ENCODE assay signal across 15 cellular contexts in genomic region chr13:21924958-21925357, GRCh38.
DNase-seq lines count a peak whose midpoint lies in the region; ATAC-seq and TF ChIP-seq lines count a peak whose summit lies in the region.
"Had no signal": no experiment of that assay in that cellular context is flagged by ENCODE, and none has a peak within 500 bp of the region (broad histone marks: within the 10 kb centered on the region; RNA-seq: fewer than 3 reads in every experiment).

No MANE protein-coding gene starts in this region.

- H3K4me2 ChIP-seq in GM23338, result peak overlapping the region; percentile 9
- H3K4me2 ChIP-seq in PC-9, result no peak overlapping the region

- H3K4me3 ChIP-seq in GM23338 (no peak overlapping the region), PC-9 (no peak overlapping the region)
- H3K4me3 ChIP-seq: GM12878, HAP-1 had no signal

- no peak for TF ChIP-seq CTCF in GM23338 (conservative IDR thresholded peaks at IDR 0.05; ENCODE audit: low read depth in 2 of 2)
- no peak for TF ChIP-seq CTCF in WTC11 (IDR thresholded peaks at IDR 0.05)
- no peak for TF ChIP-seq CTCF in PC-9 (conservative IDR thresholded peaks at IDR 0.05)

- H4K20me1 ChIP-seq in GM23338 (replicated peaks; ENCODE audit: insufficient read depth) (no peaks in the 10 kb centered on the region), PC-9 (ENCODE audit: insufficient read depth) (no peaks in the 10 kb centered on the region)

- intact Hi-C loops in sciatic nerve (cut with DNase I), result no loop called here
- intact Hi-C loops in PC-9 (cut with micrococcal nuclease; ENCODE audit: unreplicated experiment), result no loop called here

- H3K4me1 Mint-ChIP-seq in GM23338 (peaks cover 45% of the 10 kb centered on the region), WTC11 (peaks cover 66% of the 10 kb centered on the region)
- H3K4me1 Mint-ChIP-seq: CD4-positive, alpha-beta memory T cell had no signal

- ATAC-seq in GM23338, result no peak
- no peak for ATAC-seq in WTC11
- no peak for ATAC-seq in sciatic nerve
- ATAC-seq: GM12878 had no signal

- BruUV-seq in PC-9 (replicated peaks; lab: Mats Ljungman, UMichigan), result no TSS peak

- POLR2A ChIA-PET in WTC11 (lab: Charles Lee), result no interaction called here
- POLR2A ChIA-PET in PC-9 (lab: Charles Lee; ENCODE audit: unreplicated experiment), result no interaction called here

- H3K9me2 ChIP-seq in GM23338 (ENCODE audit: insufficient read depth) (peaks cover 34% of the 10 kb centered on the region), PC-9 (ENCODE audit: insufficient read depth) (no peaks in the 10 kb centered on the region)

- H3K79me2 ChIP-seq in GM23338 (replicated peaks; ENCODE audit: insufficient read depth) (no peaks in the 10 kb centered on the region), PC-9 (ENCODE audit: low read depth) (no peaks in the 10 kb centered on the region)

- no peaks in the 10 kb centered on the region for H3F3A ChIP-seq in GM23338 (replicated peaks; ENCODE audit: low read depth)
- no peaks in the 10 kb centered on the region for H3F3A ChIP-seq in PC-9 (ENCODE audit: insufficient read depth, low read depth)

- no peak overlapping the region for H2AFZ ChIP-seq in GM23338
- no peak overlapping the region for H2AFZ ChIP-seq in PC-9

- H3K4me1 ChIP-seq in GM23338 (ENCODE audit: insufficient read depth) (peaks cover 21% of the 10 kb centered on the region), PC-9 (replicated peaks; ENCODE audit: insufficient read depth) (no peaks in the 10 kb centered on the region)
- H3K4me1 ChIP-seq: HAP-1 had no signal

- H3K27ac Mint-ChIP-seq in GM23338 (peak overlapping the region; percentile 76; the same call in 1 of the 2 replicates), WTC11 (peak overlapping the region; percentile 89)
- H3K27ac Mint-ChIP-seq: HFFc6 had no signal

- H3K4me3 Mint-ChIP-seq in GM23338 (no peak overlapping the region), WTC11 (no peak overlapping the region)
- H3K4me3 Mint-ChIP-seq: CD4-positive, alpha-beta memory T cell; HFFc6 had no signal

- H3K27me3 ChIP-seq in GM23338 (ENCODE audit: insufficient read depth), result no peaks in the 10 kb centered on the region
- H3K27me3 ChIP-seq in PC-9 (ENCODE audit: insufficient read depth, low read depth), result peaks cover 67% of the 10 kb centered on the region

- no peaks in the 10 kb centered on the region for H3K9me3 ChIP-seq in PC-9 (ENCODE audit: insufficient read depth, low read depth)
- H3K9me3 ChIP-seq: HAP-1 had no signal

- DNase-seq in GM23338 (ENCODE audit: low spot score) (no peak), WTC11 (ENCODE audit: low spot score) (no peak), sciatic nerve (ENCODE audit: low spot score) (peak; percentile 5), NCI-H2081 treated with DMSO at 0.1 percent for 48 hours (lab: John Stamatoyannopoulos, UW) (no peak), COR-L47 (lab: John Stamatoyannopoulos, UW) (no peak), PC-9 (no peak)
- DNase-seq: C1 segment of cervical spinal cord; CD4-positive, alpha-beta memory T cell; DMS 273 treated with DMSO at 0.1 percent for 48 hours; DMS79; EL; GDM1; HFFc6 had no signal

- H3K27ac ChIP-seq in GM23338 (ENCODE audit: low read depth) (peak overlapping the region; percentile 86), PC-9 (no peak overlapping the region)

- H3K36me3 Mint-ChIP-seq in GM23338 (ENCODE audit: low read depth), result peaks cover 16% of the 10 kb centered on the region; the same call in 2 of the 3 replicates
- H3K36me3 Mint-ChIP-seq in WTC11, result peaks cover 37% of the 10 kb centered on the region
- H3K36me3 Mint-ChIP-seq: CD4-positive, alpha-beta memory T cell had no signal

- H3K9me3 Mint-ChIP-seq in GM23338, result peaks cover 28% of the 10 kb centered on the region
- H3K9me3 Mint-ChIP-seq in WTC11, result peaks cover 45% of the 10 kb centered on the region

- H3K36me3 ChIP-seq in GM23338 (ENCODE audit: insufficient read depth) (no peaks in the 10 kb centered on the region), PC-9 (ENCODE audit: low read depth) (no peaks in the 10 kb centered on the region)
- H3K36me3 ChIP-seq: HAP-1 had no signal

- CTCF ChIA-PET in WTC11 (lab: Charles Lee) (interaction anchor here (0.8 to 3.2 kb wide), 2 partner anchors 12 to 14 kb away, joined by 3 to 21 read pairs; no protein-coding TSS in a partner anchor), PC-9 (lab: Charles Lee) (no interaction called here)

- H3K27me3 Mint-ChIP-seq in GM23338 (ENCODE audit: insufficient read depth, low read depth, poor library complexity), result peaks cover 15% of the 10 kb centered on the region
- H3K27me3 Mint-ChIP-seq in WTC11 (ENCODE audit: low read depth), result peaks cover 3% of the 10 kb centered on the region; the same call in 1 of the 2 replicates
- H3K27me3 Mint-ChIP-seq: CD4-positive, alpha-beta memory T cell had no signal

TF ChIP-seq in GM23338, 12 proteins besides CTCF, POLR2A, EP300 and RAD21 (continues in another document):
- TF ChIP-seq EZH2phosphoT487 (IDR thresholded peaks at IDR 0.05; ENCODE audit: unreplicated experiment) (no peak), EZH2 (IDR thresholded peaks at IDR 0.05; ENCODE audit: low read depth, unreplicated experiment) (no peak), ZNF114 (CRISPR knock-in tag; IDR thresholded peaks at IDR 0.05) (no peak), JUNB (IDR thresholded peaks at IDR 0.05; ENCODE audit: unreplicated experiment) (no peak), REST (IDR thresholded peaks at IDR 0.05; ENCODE audit: unreplicated experiment) (no peak), CREB1 (CRISPR knock-in tag; IDR thresholded peaks at IDR 0.05; ENCODE audit: low read depth) (no peak), STAT1 (IDR thresholded peaks at IDR 0.05; ENCODE audit: unreplicated experiment) (no peak), POLR2AphosphoS5 (IDR thresholded peaks at IDR 0.05; ENCODE audit: low read depth) (no peak)

TF ChIP-seq in WTC11, 78 proteins besides CTCF, POLR2A, EP300 and RAD21 (continues in another document):
- TF ChIP-seq, protein P1, sequence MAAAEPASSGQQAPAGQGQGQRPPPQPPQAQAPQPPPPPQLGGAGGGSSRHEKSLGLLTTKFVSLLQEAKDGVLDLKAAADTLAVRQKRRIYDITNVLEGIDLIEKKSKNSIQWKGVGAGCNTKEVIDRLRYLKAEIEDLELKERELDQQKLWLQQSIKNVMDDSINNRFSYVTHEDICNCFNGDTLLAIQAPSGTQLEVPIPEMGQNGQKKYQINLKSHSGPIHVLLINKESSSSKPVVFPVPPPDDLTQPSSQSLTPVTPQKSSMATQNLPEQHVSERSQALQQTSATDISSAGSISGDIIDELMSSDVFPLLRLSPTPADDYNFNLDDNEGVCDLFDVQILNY (CRISPR knock-in tag; IDR thresholded peaks at IDR 0.05), result no peak
- TF ChIP-seq, protein P2, sequence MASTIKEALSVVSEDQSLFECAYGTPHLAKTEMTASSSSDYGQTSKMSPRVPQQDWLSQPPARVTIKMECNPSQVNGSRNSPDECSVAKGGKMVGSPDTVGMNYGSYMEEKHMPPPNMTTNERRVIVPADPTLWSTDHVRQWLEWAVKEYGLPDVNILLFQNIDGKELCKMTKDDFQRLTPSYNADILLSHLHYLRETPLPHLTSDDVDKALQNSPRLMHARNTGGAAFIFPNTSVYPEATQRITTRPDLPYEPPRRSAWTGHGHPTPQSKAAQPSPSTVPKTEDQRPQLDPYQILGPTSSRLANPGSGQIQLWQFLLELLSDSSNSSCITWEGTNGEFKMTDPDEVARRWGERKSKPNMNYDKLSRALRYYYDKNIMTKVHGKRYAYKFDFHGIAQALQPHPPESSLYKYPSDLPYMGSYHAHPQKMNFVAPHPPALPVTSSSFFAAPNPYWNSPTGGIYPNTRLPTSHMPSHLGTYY (CRISPR knock-in tag; IDR thresholded peaks at IDR 0.05), result no peak
- TF ChIP-seq, protein P3, sequence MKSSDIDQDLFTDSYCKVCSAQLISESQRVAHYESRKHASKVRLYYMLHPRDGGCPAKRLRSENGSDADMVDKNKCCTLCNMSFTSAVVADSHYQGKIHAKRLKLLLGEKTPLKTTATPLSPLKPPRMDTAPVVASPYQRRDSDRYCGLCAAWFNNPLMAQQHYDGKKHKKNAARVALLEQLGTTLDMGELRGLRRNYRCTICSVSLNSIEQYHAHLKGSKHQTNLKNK (CRISPR knock-in tag; IDR thresholded peaks at IDR 0.05), result no peak
- TF ChIP-seq CREB1 (CRISPR knock-in tag; IDR thresholded peaks at IDR 0.05), result no peak
- TF ChIP-seq PREB (CRISPR knock-in tag; IDR thresholded peaks at IDR 0.05; ENCODE audit: borderline replicate concordance), result no peak
- no peak for TF ChIP-seq ZNF263 (CRISPR knock-in tag; IDR thresholded peaks at IDR 0.05; ENCODE audit: low read depth)
- TF ChIP-seq TEAD4 (CRISPR knock-in tag; IDR thresholded peaks at IDR 0.05), result no peak
- TF ChIP-seq, protein P4, sequence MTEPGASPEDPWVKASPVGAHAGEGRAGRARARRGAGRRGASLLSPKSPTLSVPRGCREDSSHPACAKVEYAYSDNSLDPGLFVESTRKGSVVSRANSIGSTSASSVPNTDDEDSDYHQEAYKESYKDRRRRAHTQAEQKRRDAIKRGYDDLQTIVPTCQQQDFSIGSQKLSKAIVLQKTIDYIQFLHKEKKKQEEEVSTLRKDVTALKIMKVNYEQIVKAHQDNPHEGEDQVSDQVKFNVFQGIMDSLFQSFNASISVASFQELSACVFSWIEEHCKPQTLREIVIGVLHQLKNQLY (CRISPR knock-in tag; IDR thresholded peaks at IDR 0.05), result no peak
